In genomic region chr14:22965916-22966782, GRCh38 we compare ENCODE assay signal across 1 cellular context.
TF ChIP-seq lines count a peak whose summit lies in the region.
"Not testable (repeated sequence)": the region's sequence is repeated elsewhere in the genome, so short reads cannot be mapped to it uniquely, and the experiment has no call there.

No MANE protein-coding gene starts in this region.

TF ChIP-seq in HepG2, 621 proteins besides CTCF, POLR2A, EP300 and RAD21 (continued from another document and continues in another):
- TF ChIP-seq MLXIP (CRISPR knock-in tag; IDR thresholded peaks at IDR 0.05; ENCODE audit: borderline replicate concordance) (0 out of 2 replicates have a peak, but pooled peaks have one; percentile 49), FOXO4 (CRISPR knock-in tag; conservative IDR thresholded peaks at IDR 0.05) (0 out of 2 replicates have a peak, but pooled peaks have one; percentile 89), ZNF33B (CRISPR knock-in tag; IDR thresholded peaks at IDR 0.05) (peak; percentile 41), THAP9 (CRISPR knock-in tag; IDR thresholded peaks at IDR 0.05; ENCODE audit: borderline replicate concordance) (peak; percentile 48; the same call in 1 of the 2 replicates), FOXK1 (CRISPR knock-in tag; IDR thresholded peaks at IDR 0.05; ENCODE audit: borderline replicate concordance, low read depth) (peak; percentile 69), ATF2 (CRISPR knock-in tag; IDR thresholded peaks at IDR 0.05) (peak; percentile 22), ZNF34 (CRISPR knock-in tag; IDR thresholded peaks at IDR 0.05; ENCODE audit: borderline replicate concordance) (0 out of 2 replicates have a peak, but pooled peaks have one; percentile 4), CREB1 (IDR thresholded peaks at IDR 0.05) (peak; percentile 89), RBM39 (IDR thresholded peaks at IDR 0.05; ENCODE audit: low read depth, low read length, poor library complexity, severe bottlenecking) (peak; percentile 44), RXRA (CRISPR knock-in tag; IDR thresholded peaks at IDR 0.05) (peak; percentile 95), BHLHE40 (IDR thresholded peaks at IDR 0.05; ENCODE audit: low read length) (peak; percentile 54), CEBPG (CRISPR knock-in tag; IDR thresholded peaks at IDR 0.05) (peak; percentile 96), GPN1 (CRISPR knock-in tag; IDR thresholded peaks at IDR 0.05; ENCODE audit: borderline replicate concordance) (0 out of 2 replicates have a peak, but pooled peaks have one; percentile 66), ZNF331 (CRISPR knock-in tag; IDR thresholded peaks at IDR 0.05) (peak; percentile 84), PPARG (CRISPR knock-in tag; conservative IDR thresholded peaks at IDR 0.05) (0 out of 2 replicates have a peak, but pooled peaks have one; percentile 8), TEAD3 (CRISPR knock-in tag; optimal IDR thresholded peaks at IDR 0.05; ENCODE audit: borderline replicate concordance) (peak; percentile 32), HMG20A (CRISPR knock-in tag; IDR thresholded peaks at IDR 0.05; ENCODE audit: borderline replicate concordance) (peak; percentile 50; the same call in 1 of the 2 replicates), ZNF30 (CRISPR knock-in tag; IDR thresholded peaks at IDR 0.05) (0 out of 2 replicates have a peak, but pooled peaks have one; percentile 61), SATB2 (CRISPR knock-in tag; IDR thresholded peaks at IDR 0.05) (0 out of 2 replicates have a peak, but pooled peaks have one; percentile 53), ZNF629 (CRISPR knock-in tag; conservative IDR thresholded peaks at IDR 0.05) (peak; percentile 76), FOXP1 (CRISPR knock-in tag; IDR thresholded peaks at IDR 0.05) (peak; percentile 59), ZNF772 (CRISPR knock-in tag; IDR thresholded peaks at IDR 0.05) (peak; percentile 85; the same call in 1 of the 2 replicates), DPF2 (CRISPR knock-in tag; IDR thresholded peaks at IDR 0.05; ENCODE audit: borderline replicate concordance, low read depth) (peak; percentile 36), ZSCAN25 (CRISPR knock-in tag; IDR thresholded peaks at IDR 0.05) (peak; percentile 65; the same call in 1 of the 2 replicates), ZNF136 (CRISPR knock-in tag; IDR thresholded peaks at IDR 0.05; ENCODE audit: low read depth) (0 out of 2 replicates have a peak, but pooled peaks have one; percentile 51), NFATC3 (CRISPR knock-in tag; IDR thresholded peaks at IDR 0.05) (0 out of 2 replicates have a peak, but pooled peaks have one; percentile 64), ZFY (CRISPR knock-in tag; IDR thresholded peaks at IDR 0.05) (peak; percentile 43; the same call in 1 of the 2 replicates), ZNF574 (CRISPR knock-in tag; IDR thresholded peaks at IDR 0.05) (peak; percentile 62; the same call in 1 of the 2 replicates), RFXAP (CRISPR knock-in tag; IDR thresholded peaks at IDR 0.05; ENCODE audit: borderline replicate concordance) (peak; percentile 70), MTERF4 (CRISPR knock-in tag; IDR thresholded peaks at IDR 0.05) (0 out of 2 replicates have a peak, but pooled peaks have one; percentile 53), MIXL1 (CRISPR knock-in tag; IDR thresholded peaks at IDR 0.05) (peak; percentile 74), ZNF556 (CRISPR knock-in tag; IDR thresholded peaks at IDR 0.05; ENCODE audit: borderline replicate concordance) (0 out of 2 replicates have a peak, but pooled peaks have one; percentile 9), FUBP1 (CRISPR knock-in tag; IDR thresholded peaks at IDR 0.05; ENCODE audit: borderline replicate concordance) (peak; percentile 80; the same call in 1 of the 2 replicates), KLF6 (CRISPR knock-in tag; IDR thresholded peaks at IDR 0.05) (peak; percentile 68; the same call in 1 of the 2 replicates), ONECUT2 (CRISPR knock-in tag; IDR thresholded peaks at IDR 0.05) (peak; percentile 42; the same call in 1 of the 2 replicates), ZNF335 (CRISPR knock-in tag; IDR thresholded peaks at IDR 0.05) (peak; percentile 55; the same call in 1 of the 2 replicates), SP5 (CRISPR knock-in tag; IDR thresholded peaks at IDR 0.05; ENCODE audit: borderline replicate concordance, low read depth) (peak; percentile 32; the same call in 1 of the 2 replicates), THRA (CRISPR knock-in tag; IDR thresholded peaks at IDR 0.05; ENCODE audit: borderline replicate concordance) (peak; percentile 95; the same call in 1 of the 2 replicates)
- TF ChIP-seq CREB1 (CRISPR knock-in tag; IDR thresholded peaks at IDR 0.05); FOXP1 (IDR thresholded peaks at IDR 0.05): not testable (repeated sequence)
